Comparison of ENCODE assay signal across 15 cellular contexts in genomic region chr2:160242863-160243552, GRCh38. TPM values are rescaled to one million over a fixed set of nuclear protein-coding genes. Genes with fewer than 3 reads are reported as not detected.
DNase-seq lines count a peak whose midpoint lies in the region; ATAC-seq and TF ChIP-seq lines count a peak whose summit lies in the region.
"Had no signal": no experiment of that assay in that cellular context is flagged by ENCODE, and none has a peak within 500 bp of the region (broad histone marks: within the 10 kb centered on the region; RNA-seq: fewer than 3 reads in every experiment).

No MANE protein-coding gene starts in this region.

- 39 to 56% (median 50%) methylated on average over 3 of the region's 3 CpGs for WGBS in adrenal gland, 4 donors
- WGBS in right cardiac atrium: 58% methylated on average over 3 of the region's 3 CpGs

- H3K27ac ChIP-seq in adrenal gland (peak overlapping the region in 3 of 5 donors; percentile 61 to 82 (median 78)), right cardiac atrium (ENCODE audit: low read length) (peak overlapping the region; percentile 71)
- H3K27ac ChIP-seq: dorsolateral prefrontal cortex, neutrophil had no signal

- ATAC-seq in right cardiac atrium (peak in 1 of 2 donors; percentile 37), HG02571 (IDR thresholded peaks at IDR 0.05; ENCODE audit: unreplicated experiment) (no peak), GM21447 (IDR thresholded peaks at IDR 0.05; ENCODE audit: unreplicated experiment) (no peak), GM18873 (IDR thresholded peaks at IDR 0.05; ENCODE audit: low FRiP score, unreplicated experiment) (no peak)
- ATAC-seq: stimulated activated naive CD8-positive, alpha-beta T cell treated with anti-CD3 and anti-CD28 coated beads, Interleukin-15, Interleukin-2, amounts not matched to agents 100 U/mL and 50 U/mL, for 24 hours had no signal

- H3K4me2 ChIP-seq in skeletal muscle satellite cell (ENCODE audit: low read length): no peak overlapping the region

- intact Hi-C loops in adrenal gland (cut with DNase I): no loop called here
- intact Hi-C loops in right cardiac atrium (cut with DNase I): no loop called here

- TF ChIP-seq CTCF in adrenal gland (IDR thresholded peaks at IDR 0.05): no peak

- H3K4me1 ChIP-seq in adrenal gland (replicated peaks in 1 of 2) (peaks cover 19 to 24% of the 10 kb centered on the region in 2 donors), right cardiac atrium (ENCODE audit: control insufficient read depth, insufficient read depth, low read length) (peaks cover 5% of the 10 kb centered on the region), skeletal muscle satellite cell (ENCODE audit: control insufficient read depth, insufficient read depth, low read length) (peaks cover 42% of the 10 kb centered on the region)

- H3K9me3 ChIP-seq in adrenal gland (replicated peaks in 1 of 3): no peaks in the 10 kb centered on the region
- H3K9me3 ChIP-seq in right cardiac atrium (ENCODE audit: control insufficient read depth, low read length): no peaks in the 10 kb centered on the region
- H3K9me3 ChIP-seq in skeletal muscle satellite cell (replicated peaks; ENCODE audit: low read length): no peaks in the 10 kb centered on the region
- H3K9me3 ChIP-seq: BLaER1 treated with 17β-estradiol and CSF1 and Interleukin-3, amounts not matched to agents 10 nM and 100 nM; neutrophil had no signal

- H3K27me3 ChIP-seq in adrenal gland (no peaks in the 10 kb centered on the region), right cardiac atrium (ENCODE audit: control insufficient read depth, insufficient read depth) (no peaks in the 10 kb centered on the region), skeletal muscle satellite cell (ENCODE audit: control insufficient read depth, insufficient read depth, low read length) (no peaks in the 10 kb centered on the region)
- H3K27me3 ChIP-seq: BLaER1 treated with 17β-estradiol and CSF1 and Interleukin-3, amounts not matched to agents 10 nM and 100 nM; neutrophil had no signal

- DNase-seq in NCI-H2171 treated with DMSO at 0.1 percent for 48 hours (lab: John Stamatoyannopoulos, UW) (peak; percentile 92), adrenal gland (peak in 1 of 7 donors; percentile 39), right cardiac atrium (no peak)
- DNase-seq: activated CD4-positive, alpha-beta T cell treated with anti-CD3 and anti-CD28 coated beads, Interleukin-2, amount 50 U/mL, for 48 hours; dorsolateral prefrontal cortex; NCI-H2107; small intestine; stimulated activated naive CD8-positive, alpha-beta T cell treated with anti-CD3 and anti-CD28 coated beads, Interleukin-15, Interleukin-2, amounts not matched to agents 100 U/mL and 50 U/mL, for 24 hours had no signal

- H3K4me3 ChIP-seq in adrenal gland (no peak overlapping the region), right cardiac atrium (ENCODE audit: low read length) (no peak overlapping the region), skeletal muscle satellite cell (ENCODE audit: low read length) (no peak overlapping the region)
- H3K4me3 ChIP-seq: BLaER1 treated with 17β-estradiol and CSF1 and Interleukin-3, amounts not matched to agents 10 nM and 100 nM; dorsolateral prefrontal cortex had no signal

- TF ChIP-seq POLR2A in adrenal gland (IDR thresholded peaks at IDR 0.05): no peak

- H3K9ac ChIP-seq in skeletal muscle satellite cell (ENCODE audit: low read depth, low read length): peak overlapping the region; percentile 5
- H3K9ac ChIP-seq: BLaER1 treated with 17β-estradiol and CSF1 and Interleukin-3, amounts not matched to agents 10 nM and 100 nM had no signal

- no peaks in the 10 kb centered on the region for H3K36me3 ChIP-seq in adrenal gland (replicated peaks in 1 of 2)
- no peaks in the 10 kb centered on the region for H3K36me3 ChIP-seq in skeletal muscle satellite cell (ENCODE audit: insufficient read depth, low read length)
- H3K36me3 ChIP-seq: BLaER1 treated with 17β-estradiol and CSF1 and Interleukin-3, amounts not matched to agents 10 nM and 100 nM; neutrophil had no signal

RNA-seq across cellular contexts. Expression of gene ITGB6, which starts 42.9 kb away (rescaled TPM):
- total RNA-seq in adrenal gland (under 1 TPM in 2 of 8 donors, not detected in 6; 0.18 to 0.53 TPM), right cardiac atrium (1 to 10 TPM; 1.1 to 2.2 (median 1.5) TPM)
- polyA plus RNA-seq in adrenal gland (under 1 TPM in 1 of 3 donors, not detected in 2; 0.08 TPM), right cardiac atrium (0.32 TPM)
- total RNA-seq in skeletal muscle satellite cell (2012; rRNA removed): 0.25 and 2.2 TPM in 2 replicates
- total RNA-seq: activated T-helper 1 cell treated with anti-CD3 and anti-CD28 coated beads, Interleukin-12 subunit alpha, Interleukin-12 subunit beta, Interleukin-2, Interleukin-4 antibody, amounts not matched to agents 30 ng/mL and 10 ng/mL and 1 ng/mL, durations not matched to agents 14 hours and 24 hours and 36 hours; dorsolateral prefrontal cortex had no signal
